In the genomic region with DNA sequence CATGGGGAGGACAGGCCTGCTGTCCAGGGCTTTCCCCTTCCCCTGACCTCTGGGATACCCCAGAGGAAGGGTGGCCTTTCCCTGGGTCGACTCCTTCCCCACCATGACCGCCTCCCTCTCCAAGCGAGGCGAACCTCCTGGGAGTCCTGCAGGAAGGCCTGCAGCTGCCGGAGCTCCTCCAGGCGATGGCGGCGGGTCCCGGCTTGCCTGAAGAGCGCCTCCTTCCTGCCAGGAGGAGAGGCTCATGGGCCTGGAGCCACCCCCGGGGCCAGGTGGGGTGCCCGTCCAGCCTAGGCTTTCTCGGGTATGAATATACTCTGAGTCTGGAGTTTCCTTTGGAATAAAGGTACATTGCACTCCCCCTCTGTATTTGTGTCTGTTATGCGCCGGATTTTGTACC, we compare ENCODE assay signal across 1 cellular context.
A peak's percentile ranks its signal among the peaks of the same experiment; 100 is the strongest.
TF ChIP-seq lines count a peak whose summit lies in the region.

No MANE protein-coding gene starts in this region.

TF ChIP-seq in H1, 55 proteins besides CTCF, POLR2A, EP300 and RAD21:
- no peak for TF ChIP-seq GABPA (IDR thresholded peaks at IDR 0.05; ENCODE audit: borderline replicate concordance, insufficient read depth, low read length)
- TF ChIP-seq YY1 (IDR thresholded peaks at IDR 0.05; ENCODE audit: low read depth, low read length) = 0 out of 2 replicates have a peak, but pooled peaks have one; percentile 14
TF ChIP-seq in H1: peak in this region for 1.
